In the genomic region with DNA sequence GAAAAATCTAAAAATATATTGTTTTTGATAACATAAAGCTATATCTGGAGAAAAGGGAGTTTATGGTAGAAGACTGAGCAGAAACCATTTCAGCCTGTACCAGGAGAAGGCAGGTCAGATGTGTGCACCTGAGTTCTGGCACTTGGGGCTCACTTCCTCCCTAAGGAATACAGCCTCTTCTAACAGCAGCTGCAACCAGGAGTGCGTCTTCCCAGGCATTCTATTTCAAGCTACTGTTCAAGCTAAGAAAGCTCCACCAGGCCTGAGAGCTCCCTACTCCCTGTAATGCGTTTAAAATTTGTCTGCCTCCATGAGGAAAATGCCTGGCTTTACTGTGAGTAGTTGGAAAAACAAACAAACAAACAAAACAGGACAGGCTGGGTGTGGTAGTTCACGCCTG, we compare ENCODE assay signal across 13 cellular contexts.
DNase-seq lines count a peak whose midpoint lies in the region; ATAC-seq and TF ChIP-seq lines count a peak whose summit lies in the region.
"Had no signal": no experiment of that assay in that cellular context is flagged by ENCODE, and none has a peak within 500 bp of the region (broad histone marks: within the 10 kb centered on the region; RNA-seq: fewer than 3 reads in every experiment).

No MANE protein-coding gene starts in this region.

- CTCF ChIA-PET in activated CD8-positive, alpha-beta T cell treated with anti-CD3 and anti-CD28 coated beads, Interleukin-2, amount 10 ng/mL, durations not matched to agents 7 days and 5 days (lab: Charles Lee), result interaction anchor here (1.0 to 2.9 kb wide), 6 partner anchors 10 to 195 kb away, joined by 3 to 10 read pairs (median 4); a partner anchor contains a TSS

- POLR2A ChIA-PET in activated CD8-positive, alpha-beta T cell treated with anti-CD3 and anti-CD28 coated beads, Interleukin-2, amount 10 ng/mL, durations not matched to agents 7 days and 5 days (lab: Charles Lee), result interaction anchor here (0.7 to 1.2 kb wide), 2 partner anchors 13 to 160 kb away, joined by 3 read pairs; no protein-coding TSS in a partner anchor

- H3K27ac ChIP-seq in temporal lobe (ENCODE audit: low read depth, low read length), result peak overlapping the region; percentile 73
- H3K27ac ChIP-seq: colonic mucosa had no signal

- H3K9me3 Mint-ChIP-seq in activated naive CD4-positive, alpha-beta T cell treated with anti-CD3 and anti-CD28 coated beads, Interleukin-2, amount 50 U/mL, for 24 hours, result no peaks in the 10 kb centered on the region
- no peaks in the 10 kb centered on the region for H3K9me3 Mint-ChIP-seq in activated naive CD4-positive, alpha-beta T cell treated with anti-CD3 and anti-CD28 coated beads, Interleukin-2, amount 50 U/mL, for 72 hours
- no peaks in the 10 kb centered on the region for H3K9me3 Mint-ChIP-seq in activated CD8-positive, alpha-beta T cell treated with anti-CD3 and anti-CD28 coated beads, Interleukin-2, amount 10 ng/mL, durations not matched to agents 7 days and 5 days (ENCODE audit: insufficient read depth)
- peaks cover 71% of the 10 kb centered on the region for H3K9me3 Mint-ChIP-seq in glutamatergic neuron (ENCODE audit: unreplicated experiment)

- H3K4me3 Mint-ChIP-seq in activated naive CD4-positive, alpha-beta T cell treated with anti-CD3 and anti-CD28 coated beads, Interleukin-2, amount 50 U/mL, for 24 hours, result peak overlapping the region; percentile 80
- peak overlapping the region; percentile 76 for H3K4me3 Mint-ChIP-seq in activated CD8-positive, alpha-beta T cell treated with anti-CD3 and anti-CD28 coated beads, Interleukin-2, amount 10 ng/mL, durations not matched to agents 7 days and 5 days
- peak overlapping the region; percentile 81 for H3K4me3 Mint-ChIP-seq in glutamatergic neuron (ENCODE audit: unreplicated experiment)

- no peak for TF ChIP-seq CTCF in glutamatergic neuron (IDR thresholded peaks at IDR 0.05; ENCODE audit: partially characterized antibody, unreplicated experiment)

- H3K27ac Mint-ChIP-seq in activated naive CD4-positive, alpha-beta T cell treated with anti-CD3 and anti-CD28 coated beads, Interleukin-2, amount 50 U/mL, for 24 hours, result peak overlapping the region; percentile 46
- H3K27ac Mint-ChIP-seq in activated naive CD4-positive, alpha-beta T cell treated with anti-CD3 and anti-CD28 coated beads, Interleukin-2, amount 50 U/mL, for 72 hours, result peak overlapping the region in 1 of 2 donors; percentile 17
- H3K27ac Mint-ChIP-seq in activated CD8-positive, alpha-beta T cell treated with anti-CD3 and anti-CD28 coated beads, Interleukin-2, amount 10 ng/mL, durations not matched to agents 7 days and 5 days, result peak overlapping the region; percentile 100
- peak overlapping the region; percentile 95 for H3K27ac Mint-ChIP-seq in glutamatergic neuron (ENCODE audit: unreplicated experiment)

- H3K36me3 Mint-ChIP-seq in activated naive CD4-positive, alpha-beta T cell treated with anti-CD3 and anti-CD28 coated beads, Interleukin-2, amount 50 U/mL, for 24 hours, result peaks cover 3% of the 10 kb centered on the region
- H3K36me3 Mint-ChIP-seq in activated naive CD4-positive, alpha-beta T cell treated with anti-CD3 and anti-CD28 coated beads, Interleukin-2, amount 50 U/mL, for 72 hours, result peaks cover 7 to 22% of the 10 kb centered on the region in 2 donors
- H3K36me3 Mint-ChIP-seq in activated CD8-positive, alpha-beta T cell treated with anti-CD3 and anti-CD28 coated beads, Interleukin-2, amount 10 ng/mL, durations not matched to agents 7 days and 5 days (ENCODE audit: low read depth), result peaks cover 90% of the 10 kb centered on the region
- peaks cover 13% of the 10 kb centered on the region for H3K36me3 Mint-ChIP-seq in glutamatergic neuron (ENCODE audit: unreplicated experiment)

- no peak for DNase-seq in activated naive CD4-positive, alpha-beta T cell treated with anti-CD3 and anti-CD28 coated beads, Interleukin-2, amount 50 U/mL, for 72 hours (ENCODE audit: low spot score in 2 of 2)
- no peak for DNase-seq in activated CD8-positive, alpha-beta T cell treated with anti-CD3 and anti-CD28 coated beads, Interleukin-2, amount 10 ng/mL, durations not matched to agents 7 days and 5 days
- DNase-seq in glutamatergic neuron (no peak), NCI-H1436 treated with DMSO at 0.1 percent for 48 hours (lab: John Stamatoyannopoulos, UW) (no peak), HUDEP-2 (lab: John Stamatoyannopoulos, UW; ENCODE audit: unreplicated experiment in 76 of 76) (no peak)
- DNase-seq: activated gamma-delta T cell treated with Interleukin-2 at 50 U/mL for 16 hours, colonic mucosa, mesenchymal stem cell, NCI-H2081 had no signal

- no peak for ATAC-seq in activated naive CD4-positive, alpha-beta T cell treated with anti-CD3 and anti-CD28 coated beads, Interleukin-2, amount 50 U/mL, for 72 hours
- no peak for ATAC-seq in activated CD8-positive, alpha-beta T cell treated with anti-CD3 and anti-CD28 coated beads, Interleukin-2, amount 10 ng/mL, durations not matched to agents 7 days and 5 days
- no peak for ATAC-seq in HG03342 (IDR thresholded peaks at IDR 0.05; ENCODE audit: unreplicated experiment)
- ATAC-seq: GM12878 had no signal

- H3K27me3 Mint-ChIP-seq in activated naive CD4-positive, alpha-beta T cell treated with anti-CD3 and anti-CD28 coated beads, Interleukin-2, amount 50 U/mL, for 24 hours, result no peaks in the 10 kb centered on the region
- H3K27me3 Mint-ChIP-seq in activated CD8-positive, alpha-beta T cell treated with anti-CD3 and anti-CD28 coated beads, Interleukin-2, amount 10 ng/mL, durations not matched to agents 7 days and 5 days (ENCODE audit: low read depth), result no peaks in the 10 kb centered on the region
- peaks cover 34% of the 10 kb centered on the region for H3K27me3 Mint-ChIP-seq in glutamatergic neuron (ENCODE audit: unreplicated experiment)

- peaks cover 89% of the 10 kb centered on the region for H3K4me1 Mint-ChIP-seq in activated naive CD4-positive, alpha-beta T cell treated with anti-CD3 and anti-CD28 coated beads, Interleukin-2, amount 50 U/mL, for 24 hours
- H3K4me1 Mint-ChIP-seq in activated CD8-positive, alpha-beta T cell treated with anti-CD3 and anti-CD28 coated beads, Interleukin-2, amount 10 ng/mL, durations not matched to agents 7 days and 5 days (ENCODE audit: low read depth), result peaks cover 97% of the 10 kb centered on the region
- H3K4me1 Mint-ChIP-seq in glutamatergic neuron (ENCODE audit: low read depth, unreplicated experiment), result peaks cover 63% of the 10 kb centered on the region
